ENCODE assay signal across 24 cellular contexts in the genomic region with DNA sequence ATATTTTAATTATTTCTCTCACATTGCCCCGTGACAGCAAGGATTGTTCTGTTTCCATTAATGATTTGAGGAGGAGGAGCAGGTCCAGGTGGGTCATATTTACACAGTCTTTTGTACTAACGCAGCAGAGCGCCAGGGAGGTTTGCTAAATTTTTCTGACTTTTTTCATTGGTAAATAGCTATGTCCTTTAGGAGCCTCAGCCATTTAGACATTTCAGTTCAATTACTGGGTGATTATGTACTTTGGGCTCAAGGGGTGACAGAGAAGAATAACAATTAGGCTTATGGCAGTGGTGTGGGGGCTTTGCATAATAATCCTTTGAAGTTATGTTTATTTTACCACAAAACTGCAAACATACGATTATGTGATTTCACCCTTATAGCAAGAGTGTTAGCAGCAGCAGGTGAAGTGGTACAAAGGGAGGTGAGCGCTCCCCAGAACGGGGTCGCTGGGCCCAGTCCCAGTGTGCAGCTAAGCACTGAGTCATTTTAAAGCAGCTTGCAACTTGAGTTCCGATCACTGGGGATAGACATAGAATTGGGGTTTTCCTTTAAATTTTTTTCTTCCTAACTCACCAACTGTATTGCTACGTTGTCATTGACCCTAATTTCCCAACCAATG.
DNase-seq lines count a peak whose midpoint lies in the region; ATAC-seq and TF ChIP-seq lines count a peak whose summit lies in the region.
"Had no signal": no experiment of that assay in that cellular context is flagged by ENCODE, and none has a peak within 500 bp of the region (broad histone marks: within the 10 kb centered on the region; RNA-seq: fewer than 3 reads in every experiment).

No MANE protein-coding gene starts in this region.

- no peaks in the 10 kb centered on the region for H3K9me3 ChIP-seq in endocrine pancreas (ENCODE audit: control insufficient read depth, low read length)
- H3K9me3 ChIP-seq in osteoblast (ENCODE audit: low read depth, low read length): no peaks in the 10 kb centered on the region
- H3K9me3 ChIP-seq: lower lobe of right lung, mucosa of descending colon, thoracic aorta had no signal

- H3K4me1 ChIP-seq in endocrine pancreas (ENCODE audit: control insufficient read depth, insufficient read depth, low read length) (no peaks in the 10 kb centered on the region), osteoblast (ENCODE audit: insufficient read depth, low read length) (no peaks in the 10 kb centered on the region)
- H3K4me1 ChIP-seq: BLaER1 treated with 17β-estradiol and CSF1 and Interleukin-3, amounts not matched to agents 10 nM and 100 nM; lower lobe of right lung had no signal

- intact Hi-C loops in CD14-positive monocyte (cut with micrococcal nuclease): no loop called here

- H3K4me1 Mint-ChIP-seq in CD14-positive monocyte: no peaks in the 10 kb centered on the region
- H3K4me1 Mint-ChIP-seq: activated naive CD8-positive, alpha-beta T cell treated with anti-CD3 and anti-CD28 coated beads for 36 hours had no signal

- no peak overlapping the region for H3K4me3 Mint-ChIP-seq in CD14-positive monocyte
- H3K4me3 Mint-ChIP-seq: activated CD8-positive, alpha-beta T cell treated with anti-CD3 and anti-CD28 coated beads, Interleukin-2, amount 10 ng/mL, durations not matched to agents 7 days and 5 days; activated naive CD8-positive, alpha-beta T cell treated with anti-CD3 and anti-CD28 coated beads for 36 hours; central memory CD8-positive, alpha-beta T cell; HFFc6; natural killer cell treated with Interleukin-12 subunit alpha and Interleukin-12 subunit beta and Interleukin-15 and Interleukin-18, amount 100 ng/mL, for 72 hours; stimulated activated naive CD8-positive, alpha-beta T cell treated with anti-CD3 and anti-CD28 coated beads, Interleukin-15, Interleukin-2, amounts not matched to agents 100 ng/mL and 50 ng/mL, for 24 hours had no signal

- no peak overlapping the region for H3K27ac Mint-ChIP-seq in CD14-positive monocyte
- H3K27ac Mint-ChIP-seq: activated CD8-positive, alpha-beta T cell treated with anti-CD3 and anti-CD28 coated beads, Interleukin-2, amount 10 ng/mL, durations not matched to agents 7 days and 5 days; activated naive CD8-positive, alpha-beta T cell treated with anti-CD3 and anti-CD28 coated beads for 36 hours; HFFc6; natural killer cell treated with Interleukin-12 subunit alpha and Interleukin-12 subunit beta and Interleukin-15 and Interleukin-18, amount 100 ng/mL, for 72 hours; stimulated activated naive CD8-positive, alpha-beta T cell treated with anti-CD3 and anti-CD28 coated beads, Interleukin-15, Interleukin-2, amounts not matched to agents 100 ng/mL and 50 ng/mL, for 24 hours had no signal

- peaks cover 8 to 15% (median 13%) of the 10 kb centered on the region in 7 donors for H3K9me3 Mint-ChIP-seq in CD14-positive monocyte
- H3K9me3 Mint-ChIP-seq: activated naive CD8-positive, alpha-beta T cell treated with anti-CD3 and anti-CD28 coated beads for 36 hours; central memory CD8-positive, alpha-beta T cell; HFFc6; natural killer cell treated with Interleukin-12 subunit alpha and Interleukin-12 subunit beta and Interleukin-15 and Interleukin-18, amount 100 ng/mL, for 72 hours; stimulated activated naive CD8-positive, alpha-beta T cell treated with anti-CD3 and anti-CD28 coated beads, Interleukin-15, Interleukin-2, amounts not matched to agents 100 ng/mL and 50 ng/mL, for 24 hours had no signal

- no peak overlapping the region for H3K4me2 ChIP-seq in osteoblast (ENCODE audit: insufficient read depth, low read length)
- H3K4me2 ChIP-seq: BLaER1 treated with 17β-estradiol and CSF1 and Interleukin-3, amounts not matched to agents 10 nM and 100 nM; KMS-11 had no signal

- peaks cover 18% of the 10 kb centered on the region for H3K36me3 ChIP-seq in endocrine pancreas (ENCODE audit: control insufficient read depth, insufficient read depth, low read length)
- H3K36me3 ChIP-seq in osteoblast (ENCODE audit: insufficient read depth, low read length): no peaks in the 10 kb centered on the region

- peaks cover 21 to 26% of the 10 kb centered on the region in 2 donors for H3K36me3 Mint-ChIP-seq in CD14-positive monocyte
- H3K36me3 Mint-ChIP-seq: natural killer cell treated with Interleukin-12 subunit alpha and Interleukin-12 subunit beta and Interleukin-15 and Interleukin-18, amount 100 ng/mL, for 72 hours had no signal

- H3K4me3 ChIP-seq in endocrine pancreas (ENCODE audit: control insufficient read depth, insufficient read depth, low read length): peak overlapping the region; percentile 18
- H3K4me3 ChIP-seq in osteoblast (ENCODE audit: insufficient read depth, low read length): no peak overlapping the region
- H3K4me3 ChIP-seq: BLaER1 treated with 17β-estradiol and CSF1 and Interleukin-3, amounts not matched to agents 10 nM and 100 nM; lower lobe of right lung; mucosa of descending colon; skin epidermis; thoracic aorta had no signal

- no peak for ATAC-seq in GM18909 (IDR thresholded peaks at IDR 0.05; ENCODE audit: poor library complexity, unreplicated experiment)
- ATAC-seq: activated CD8-positive, alpha-beta T cell treated with anti-CD3 and anti-CD28 coated beads, Interleukin-2, amount 10 ng/mL, durations not matched to agents 7 days and 5 days; lower lobe of right lung; mucosa of descending colon; natural killer cell treated with Interleukin-12 subunit alpha and Interleukin-12 subunit beta and Interleukin-15 and Interleukin-18, amount 100 ng/mL, for 72 hours had no signal

- DNase-seq in DMS153 (lab: John Stamatoyannopoulos, UW): peak; percentile 57
- peak; percentile 100 for DNase-seq in NCI-H1417 treated with DMSO at 0.1 percent for 48 hours (lab: John Stamatoyannopoulos, UW)
- peak; percentile 34 for DNase-seq in NCI-H2227 treated with DMSO at 0.1 percent for 48 hours (lab: John Stamatoyannopoulos, UW)
- DNase-seq in osteoblast (ENCODE audit: insufficient read length, low spot score, missing footprints): no peak
- no peak for DNase-seq in CD14-positive monocyte (ENCODE audit: low spot score)
- DNase-seq in NOMO-1 treated with DMSO at 0.1 percent for 48 hours (lab: John Stamatoyannopoulos, UW; ENCODE audit: unreplicated experiment): no peak
- DNase-seq: activated CD8-positive, alpha-beta T cell treated with anti-CD3 and anti-CD28 coated beads, Interleukin-2, amount 10 ng/mL, durations not matched to agents 7 days and 5 days; activated effector memory CD4-positive, alpha-beta T cell treated with anti-CD3 and anti-CD28 coated beads, Interleukin-2, amount 50 U/mL, for 16 hours; activated naive CD8-positive, alpha-beta T cell treated with anti-CD3 and anti-CD28 coated beads for 36 hours; GOT3; HFFc6; lower lobe of right lung; mucosa of descending colon; NCI-H2171; NCI-H82 had no signal

- H3K27me3 ChIP-seq in endocrine pancreas (ENCODE audit: control insufficient read depth, insufficient read depth, low read length): no peaks in the 10 kb centered on the region
- H3K27me3 ChIP-seq in osteoblast (ENCODE audit: insufficient read depth, low read length): no peaks in the 10 kb centered on the region
- H3K27me3 ChIP-seq: BLaER1 treated with 17β-estradiol and CSF1 and Interleukin-3, amounts not matched to agents 10 nM and 100 nM had no signal

- TF ChIP-seq CTCF in osteoblast (IDR thresholded peaks at IDR 0.05; ENCODE audit: extremely low read depth, low read depth, low read length) (no peak), CD14-positive monocyte (IDR thresholded peaks at IDR 0.05) (no peak)

- H3K79me2 ChIP-seq in osteoblast (ENCODE audit: insufficient read depth, low read length): no peaks in the 10 kb centered on the region

- no peaks in the 10 kb centered on the region for H4K20me1 ChIP-seq in osteoblast (ENCODE audit: insufficient read depth, low read length)
- H4K20me1 ChIP-seq: BLaER1 treated with 17β-estradiol and CSF1 and Interleukin-3, amounts not matched to agents 10 nM and 100 nM had no signal

- H3K27ac ChIP-seq in osteoblast (ENCODE audit: low read depth, low read length): no peak overlapping the region
- H3K27ac ChIP-seq: BLaER1 treated with 17β-estradiol and CSF1 and Interleukin-3, amounts not matched to agents 10 nM and 100 nM; KMS-11; lower lobe of right lung; skin epidermis; thoracic aorta had no signal

- H3K27me3 Mint-ChIP-seq in CD14-positive monocyte (ENCODE audit: low read depth in 3 of 3): peaks cover 0 to 1% (median 0%) of the 10 kb centered on the region in 3 donors
- H3K27me3 Mint-ChIP-seq: activated naive CD8-positive, alpha-beta T cell treated with anti-CD3 and anti-CD28 coated beads for 36 hours; central memory CD8-positive, alpha-beta T cell; natural killer cell treated with Interleukin-12 subunit alpha and Interleukin-12 subunit beta and Interleukin-15 and Interleukin-18, amount 100 ng/mL, for 72 hours; stimulated activated naive CD8-positive, alpha-beta T cell treated with anti-CD3 and anti-CD28 coated beads, Interleukin-15, Interleukin-2, amounts not matched to agents 100 ng/mL and 50 ng/mL, for 24 hours had no signal

- no peak overlapping the region for H2AFZ ChIP-seq in osteoblast (ENCODE audit: low read length)

- H3K9ac ChIP-seq in endocrine pancreas (ENCODE audit: control insufficient read depth, insufficient read depth, low read length): no peak overlapping the region
- H3K9ac ChIP-seq: BLaER1 treated with 17β-estradiol and CSF1 and Interleukin-3, amounts not matched to agents 10 nM and 100 nM; KMS-11 had no signal

Comparison
In these comparisons a context has a peak if more than half of its experiments do, and no peak if none do; other contexts are left out.
1. DNase-seq: peak in DMS153 (single experiment), NCI-H1417 treated with DMSO at 0.1 percent for 48 hours (single experiment) and NCI-H2227 treated with DMSO at 0.1 percent for 48 hours (single experiment); none in osteoblast (single experiment), CD14-positive monocyte (single experiment) and NOMO-1 treated with DMSO at 0.1 percent for 48 hours (single experiment).